Comparison of ENCODE assay signal across 8 cellular contexts in the genomic region with DNA sequence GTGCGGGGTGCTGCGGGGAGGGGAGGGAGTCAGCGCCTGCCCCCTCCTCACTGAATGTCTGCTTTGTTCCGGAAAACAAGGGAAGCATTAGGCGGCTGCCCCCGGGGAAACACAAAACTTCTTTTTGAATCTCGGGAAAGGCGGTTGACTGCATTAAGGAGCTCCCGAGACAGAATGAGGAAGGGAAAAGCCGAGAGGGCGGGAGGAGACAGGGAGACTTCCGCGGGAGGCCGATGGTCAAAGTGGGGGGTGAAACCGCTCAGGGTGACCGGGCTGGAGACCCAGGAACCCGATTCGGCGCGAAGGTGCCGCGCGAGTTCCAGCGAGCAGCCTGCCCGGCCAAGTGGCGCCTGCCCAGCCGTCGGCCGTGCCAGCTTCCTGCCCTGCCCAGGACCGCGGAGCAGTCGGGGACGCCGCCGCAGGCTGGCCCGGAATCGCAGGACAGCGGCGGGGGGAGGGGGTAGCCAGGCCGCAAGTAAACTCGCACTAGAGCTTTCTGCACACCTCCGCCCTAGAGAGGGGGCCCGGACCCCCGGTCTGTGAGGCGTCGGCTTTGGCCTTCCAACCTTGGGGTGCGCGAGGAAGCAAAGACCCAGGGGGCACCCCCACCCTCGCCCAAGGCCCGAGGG. TPM values are rescaled to one million over a fixed set of nuclear protein-coding genes. Genes with fewer than 3 reads are reported as not detected.
A peak's percentile ranks its signal among the peaks of the same experiment; 100 is the strongest.
DNase-seq lines count a peak whose midpoint lies in the region; ATAC-seq and TF ChIP-seq lines count a peak whose summit lies in the region.

No MANE protein-coding gene starts in this region.

- no peaks in the 10 kb centered on the region for H3K9me3 ChIP-seq in left lung
- no peaks in the 10 kb centered on the region for H3K9me3 ChIP-seq in stomach

- intact Hi-C loops in left lung (cut with DNase I), result loop anchor here in 1 of 2 donors (10.0 kb wide), 1 partner anchor 112 kb away; no protein-coding TSS in a partner anchor
- intact Hi-C loops in stomach (cut with DNase I; ENCODE audit: low total_unique reads), result loop anchor here (10.0 kb wide), 1 partner anchor 58 kb away; a partner anchor contains a TSS

- ATAC-seq in left lung (peak; percentile 53), HG03139 (IDR thresholded peaks at IDR 0.05; ENCODE audit: unreplicated experiment) (no peak), HG03342 (IDR thresholded peaks at IDR 0.05; ENCODE audit: unreplicated experiment) (no peak)

- no peak for TF ChIP-seq POLR2A in stomach (IDR thresholded peaks at IDR 0.05)

- H3K4me3 ChIP-seq in left lung (peak overlapping the region; percentile 16 to 37), stomach (peak overlapping the region; percentile 47 to 52 (median 48))

- H3K27me3 ChIP-seq in left lung (peaks cover 0 to 77% of the 10 kb centered on the region in 2 donors), stomach (peaks cover 0 to 70% (median 14%) of the 10 kb centered on the region in 3 donors)

- H3K36me3 ChIP-seq in left lung, result no peaks in the 10 kb centered on the region
- no peaks in the 10 kb centered on the region for H3K36me3 ChIP-seq in stomach

- TF ChIP-seq CTCF in left lung (IDR thresholded peaks at IDR 0.05) (no peak), stomach (IDR thresholded peaks at IDR 0.05) (no peak)

- WGBS in stomach, 5 donors, result 2 to 9% (median 4%) methylated on average over 24 to 49 of the region's 50 CpGs

- H3K4me1 ChIP-seq in left lung (peaks cover 3 to 62% of the 10 kb centered on the region in 2 donors), stomach (peaks cover 4 to 73% (median 60%) of the 10 kb centered on the region in 4 donors)

- no peak for TF ChIP-seq EP300 in stomach (IDR thresholded peaks at IDR 0.05)

- peak overlapping the region; percentile 62 for H3K27ac ChIP-seq in caudate nucleus (ENCODE audit: low read depth, low read length)
- H3K27ac ChIP-seq in left lung, result peak overlapping the region; percentile 57 to 59
- peak overlapping the region; percentile 78 to 87 (median 84) for H3K27ac ChIP-seq in stomach

- DNase-seq in NCI-H1417 (lab: John Stamatoyannopoulos, UW) (peak in 2 of 3 experiments; percentile 67 to 72), NCI-H1417 treated with DMSO at 0.1 percent for 48 hours (lab: John Stamatoyannopoulos, UW) (no peak), MV-4-11 (lab: John Stamatoyannopoulos, UW) (peak; percentile 36), caudate nucleus (lab: John Stamatoyannopoulos, UW) (peak in 47 of 61 donors; percentile 9 to 75 (median 40)), left lung (peak in 1 of 2 donors; percentile 89), stomach (peak; percentile 81)

RNA-seq across cellular contexts. Expression of a gene that starts 55.1 kb away (rescaled TPM):
- 10 to 100 TPM; 19.0 to 24.0 TPM for total RNA-seq in left lung
- 10 to 100 TPM; 11.0 to 45.5 (median 34.8) TPM for total RNA-seq in stomach
- 10 to 100 TPM in 1 of 3 donors, 1 to 10 TPM in 2; 4.4 to 11.8 (median 5.0) TPM for polyA plus RNA-seq in stomach
